ENCODE assay signal across 12 cellular contexts in genomic region chr14:75877292-75877691, GRCh38.
DNase-seq lines count a peak whose midpoint lies in the region; ATAC-seq and TF ChIP-seq lines count a peak whose summit lies in the region.
"Had no signal": no experiment of that assay in that cellular context is flagged by ENCODE, and none has a peak within 500 bp of the region (broad histone marks: within the 10 kb centered on the region; RNA-seq: fewer than 3 reads in every experiment).

No MANE protein-coding gene starts in this region.

- BruUV-seq in MCF 10A (replicated peaks; lab: Mats Ljungman, UMichigan) = no TSS peak

- H3K36me3 Mint-ChIP-seq in MCF 10A (ENCODE audit: insufficient read depth, unreplicated experiment) = peaks cover 4% of the 10 kb centered on the region

- peak; percentile 67 for DNase-seq in AG09309 (ENCODE audit: low read depth)
- peak; percentile 78 for DNase-seq in MCF 10A (ENCODE audit: unreplicated experiment)
- DNase-seq in hepatic stellate cell (ENCODE audit: low spot score) = peak; percentile 44
- no peak for DNase-seq in NCI-H128 (lab: John Stamatoyannopoulos, UW; ENCODE audit: unreplicated experiment)
- DNase-seq in ovary = no peak
- no peak for DNase-seq in globus pallidus (ENCODE audit: low spot score)
- DNase-seq: CD4-positive, alpha-beta T cell; kidney glomerular epithelial cell; NCI-H187 treated with DMSO at 0.1 percent for 48 hours; uterus had no signal

- no peaks in the 10 kb centered on the region for H3K79me2 ChIP-seq in KMS-11 (ENCODE audit: insufficient read depth, low read depth)

- peak overlapping the region; percentile 13; the same call in 1 of the 2 replicates for H3K9ac ChIP-seq in KMS-11

- no peaks in the 10 kb centered on the region for H4K20me1 ChIP-seq in KMS-11 (ENCODE audit: insufficient read depth)

- H3K4me1 Mint-ChIP-seq in MCF 10A (ENCODE audit: insufficient read depth, unreplicated experiment) = peaks cover 36% of the 10 kb centered on the region

- H3K9me3 ChIP-seq in ovary = no peaks in the 10 kb centered on the region
- H3K9me3 ChIP-seq: uterus had no signal

- H3K4me1 ChIP-seq in KMS-11 (ENCODE audit: low read depth, poor library complexity, severe bottlenecking) = peaks cover 74% of the 10 kb centered on the region
- H3K4me1 ChIP-seq in ovary (ENCODE audit: insufficient read depth) = no peaks in the 10 kb centered on the region
- H3K4me1 ChIP-seq: uterus had no signal

- no peaks in the 10 kb centered on the region for H3K27me3 Mint-ChIP-seq in MCF 10A (ENCODE audit: insufficient read depth, unreplicated experiment)
- H3K27me3 Mint-ChIP-seq: CD4-positive, alpha-beta T cell had no signal

- ATAC-seq in HG03432 (IDR thresholded peaks at IDR 0.05; ENCODE audit: unreplicated experiment) = no peak

- WGBS in ovary, 3 donors = 80 to 96% (median 92%) methylated on average over 1 of the region's 1 CpG

- H3K9me3 Mint-ChIP-seq in MCF 10A (ENCODE audit: unreplicated experiment) = no peaks in the 10 kb centered on the region
- H3K9me3 Mint-ChIP-seq: CD4-positive, alpha-beta T cell had no signal

- intact Hi-C loops in MCF 10A (cut with micrococcal nuclease) = no loop called here
- intact Hi-C loops in ovary (cut with DNase I) = no loop called here

- no peak overlapping the region for H3K4me3 Mint-ChIP-seq in MCF 10A (ENCODE audit: unreplicated experiment)
- H3K4me3 Mint-ChIP-seq: CD4-positive, alpha-beta T cell had no signal

- H2AFZ ChIP-seq in KMS-11 (ENCODE audit: low read depth) = no peak overlapping the region

- CTCF ChIA-PET in MCF 10A (lab: Yijun Ruan, JAX) = interaction anchor here (0.5 to 1.6 kb wide), 4 partner anchors 16 to 167 kb away, joined by 3 to 4 read pairs (median 3); no protein-coding TSS in a partner anchor

- TF ChIP-seq CTCF in AG09309 (IDR thresholded peaks at IDR 0.05; ENCODE audit: control insufficient read depth, insufficient read depth, low read depth, low read length, missing control alignments) (no peak), KMS-11 (conservative IDR thresholded peaks at IDR 0.05; ENCODE audit: low read depth, low read length) (no peak), MCF 10A (IDR thresholded peaks at IDR 0.05; ENCODE audit: unreplicated experiment) (no peak), ovary (IDR thresholded peaks at IDR 0.05) (no peak)

- H3K27ac ChIP-seq in KMS-11 (peak overlapping the region; percentile 90), ovary (no peak overlapping the region)

- peak overlapping the region; percentile 53 for H3K27ac Mint-ChIP-seq in MCF 10A (ENCODE audit: low read depth, unreplicated experiment)
- H3K27ac Mint-ChIP-seq: CD4-positive, alpha-beta T cell had no signal

- no peak for TF ChIP-seq EP300 in ovary (IDR thresholded peaks at IDR 0.05)

- no peaks in the 10 kb centered on the region for H3K27me3 ChIP-seq in KMS-11 (ENCODE audit: insufficient read depth, low read depth)
- no peaks in the 10 kb centered on the region for H3K27me3 ChIP-seq in ovary
- H3K27me3 ChIP-seq: uterus had no signal

- H3K36me3 ChIP-seq in KMS-11 (ENCODE audit: insufficient read depth) (no peaks in the 10 kb centered on the region), ovary (no peaks in the 10 kb centered on the region)
- H3K36me3 ChIP-seq: uterus had no signal

- POLR2A ChIA-PET in MCF 10A (lab: Yijun Ruan, JAX) = interaction anchor here (0.8 to 3.2 kb wide), 2 partner anchors 9 to 14 kb away, joined by 6 to 14 read pairs; no protein-coding TSS in a partner anchor

- H3K4me2 ChIP-seq in KMS-11 = peak overlapping the region; percentile 92

- TF ChIP-seq POLR2A in ovary (IDR thresholded peaks at IDR 0.05) = no peak

- no peak overlapping the region for H3K4me3 ChIP-seq in AG09309 (ENCODE audit: control insufficient read depth, low read depth, low read length)
- no peak overlapping the region for H3K4me3 ChIP-seq in KMS-11 (IDR thresholded peaks at IDR 0.05; ENCODE audit: insufficient read depth, low read depth, low read length)
- no peak overlapping the region for H3K4me3 ChIP-seq in ovary
- H3K4me3 ChIP-seq: uterus had no signal

Comparison
In these comparisons a context has a peak if more than half of its experiments do, and no peak if none do; other contexts are left out.
1. DNase-seq: peak in AG09309 (single experiment), MCF 10A (single experiment) and hepatic stellate cell (single experiment); none in NCI-H128 (single experiment), ovary (0 of 5) and globus pallidus (single experiment).